8 cellular contexts compared by ENCODE assay signal in the genomic region with DNA sequence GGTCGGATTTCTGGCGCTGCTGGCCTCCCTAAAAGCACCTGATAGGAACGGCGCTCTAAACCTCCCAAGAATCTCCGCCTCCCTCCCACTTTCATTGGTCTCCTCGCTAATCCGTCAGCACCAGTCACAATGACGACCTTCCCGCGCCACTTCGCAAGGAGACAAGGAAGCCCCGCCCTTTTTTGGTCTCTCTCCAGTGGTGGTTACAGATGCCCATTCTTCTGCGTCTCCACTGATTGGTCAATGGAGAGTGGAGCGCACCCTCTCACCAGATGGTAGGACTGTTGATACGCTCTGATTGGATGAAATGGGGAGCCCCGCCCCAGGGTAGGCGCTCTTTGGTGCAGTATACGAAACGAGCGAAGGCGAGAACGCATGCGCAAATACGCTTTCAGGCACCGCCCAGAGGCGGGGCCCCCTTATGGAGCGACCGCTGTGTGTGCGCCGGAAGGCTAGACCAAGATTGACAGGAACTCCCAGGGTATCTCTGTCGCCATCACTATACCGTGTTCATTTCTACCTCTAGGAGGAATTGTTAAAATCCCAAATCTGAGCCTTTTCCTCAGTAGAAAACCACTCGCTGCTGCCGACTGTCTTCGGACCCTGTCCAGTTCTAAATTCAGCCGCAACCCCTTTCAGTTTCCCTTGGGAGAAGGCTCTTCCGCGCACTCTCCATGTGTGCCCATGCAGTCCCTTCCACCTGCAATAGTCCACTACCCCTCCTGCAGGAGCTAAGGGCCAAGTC. TPM values are rescaled to one million over a fixed set of nuclear protein-coding genes. Genes with fewer than 3 reads are reported as not detected.
DNase-seq lines count a peak whose midpoint lies in the region; ATAC-seq, FAIRE-seq and TF ChIP-seq lines count a peak whose summit lies in the region.

No MANE protein-coding gene starts in this region.

- TF ChIP-seq CTCF in keratinocyte (optimal IDR thresholded peaks at IDR 0.05 in 1 of 3, IDR thresholded peaks at IDR 0.05 in 1 of 3, conservative IDR thresholded peaks at IDR 0.05 in 1 of 3; ENCODE audit: extremely low read depth in 1 of 3, insufficient read depth in 2 of 3, low read length in 3 of 3), result peak in 1 of 3 experiments; percentile 27

- DNase-seq in Ammon's horn (ENCODE audit: low spot score), result peak; percentile 100
- peak; percentile 100 for DNase-seq in NCI-H460 (ENCODE audit: extremely low read depth, low read depth)
- DNase-seq in activated CD4-positive, alpha-beta T cell treated with anti-CD3 and anti-CD28 coated beads for 1 hour, result peak; percentile 98
- DNase-seq in cerebellum (ENCODE audit: low spot score), result peak; percentile 98
- DNase-seq in keratinocyte (ENCODE audit: low read depth, low spot score), result peak; percentile 100
- peak; percentile 96 to 99 (median 99) for DNase-seq in stimulated activated CD4-positive, alpha-beta T cell treated with anti-CD3 and anti-CD28 coated beads, Interleukin-12 subunit alpha, Interleukin-12 subunit beta, amount 100 ng/mL, for 48 hours (ENCODE audit: low read depth in 2 of 3, low spot score in 1 of 3)

- H3K9me1 ChIP-seq in keratinocyte (ENCODE audit: control insufficient read depth, extremely low read depth, insufficient read depth, low read length), result peaks cover 2% of the 10 kb centered on the region

- H3K9me3 ChIP-seq in keratinocyte (ENCODE audit: control insufficient read depth, low read depth, low read length), result no peaks in the 10 kb centered on the region

- peaks cover 21 to 26% of the 10 kb centered on the region in 2 experiments for H3K36me3 ChIP-seq in keratinocyte (ENCODE audit: control insufficient read depth in 2 of 2, extremely low read depth in 1 of 2, insufficient read depth in 2 of 2, low read length in 2 of 2)

- FAIRE-seq in keratinocyte (lab: Jason Lieb, UNC), result peak; percentile 97

- peak overlapping the region; percentile 49 to 74 (median 70) for H3K4me3 ChIP-seq in keratinocyte (ENCODE audit: control insufficient read depth in 2 of 3, extremely low read depth in 1 of 3, insufficient read depth in 2 of 3, low read depth in 1 of 3, low read length in 3 of 3)

- H3K27me3 ChIP-seq in keratinocyte (ENCODE audit: control insufficient read depth, extremely low read depth, insufficient read depth, low read length), result no peaks in the 10 kb centered on the region

- H2AFZ ChIP-seq in keratinocyte (ENCODE audit: control insufficient read depth, low read length), result peak overlapping the region; percentile 0

- peaks cover 13% of the 10 kb centered on the region for H4K20me1 ChIP-seq in keratinocyte (ENCODE audit: control insufficient read depth, extremely low read depth, insufficient read depth, low read length)

- peak overlapping the region; percentile 98 for H3K9ac ChIP-seq in keratinocyte (ENCODE audit: control insufficient read depth, extremely low read depth, insufficient read depth, low read length)

- TF ChIP-seq POLR2A in GM19193 (IDR thresholded peaks at IDR 0.05; ENCODE audit: extremely low read depth, insufficient read depth, insufficient read length), result peak; percentile 79

- ATAC-seq in HG03432 (IDR thresholded peaks at IDR 0.05; ENCODE audit: unreplicated experiment), result peak; percentile 66

- H3K27ac ChIP-seq in keratinocyte (ENCODE audit: control insufficient read depth, insufficient read depth, low read length), result peak overlapping the region; percentile 76

- peaks cover 36% of the 10 kb centered on the region for H3K79me2 ChIP-seq in keratinocyte (ENCODE audit: control insufficient read depth, insufficient read depth, low read length)

- H3K4me1 ChIP-seq in keratinocyte (ENCODE audit: control insufficient read depth, extremely low read depth, insufficient read depth, low read length), result peaks cover 36% of the 10 kb centered on the region

- H3K4me2 ChIP-seq in keratinocyte (ENCODE audit: control insufficient read depth, extremely low read depth, insufficient read depth, low read depth, low read length), result peak overlapping the region; percentile 86

- dilution Hi-C loops in keratinocyte (cut with MboI; ENCODE audit: extremely low pct_ligation_motif_present, low sequenced_read_pairs), result no loop called here

RNA-seq across cellular contexts. Expression of gene HNRNPL, which starts 0.6 kb away (rescaled TPM):
- total RNA-seq in NCI-H460 (2014; rRNA removed; shearing (Covaris generic)), result 236 and 238 TPM in 2 replicates
- polyA plus RNA-seq in NCI-H460 (2014; cell fraction: nucleus; rRNA removed), result 249 and 252 TPM in 2 replicates
- total RNA-seq in cerebellum, result 188 TPM
- 144 to 343 TPM (median 308 TPM) in 3 replicates for polyA plus RNA-seq in keratinocyte
- 166 TPM for polyA plus RNA-seq in keratinocyte (2011; ENCODE audit: low read depth)
- polyA plus RNA-seq in keratinocyte (2011; cell fraction: cytosol; rRNA removed), result 208 and 259 TPM in 2 replicates
- 347 and 351 TPM in 2 replicates for polyA plus RNA-seq in keratinocyte (2011; cell fraction: nucleus; rRNA removed)
- polyA plus RNA-seq in keratinocyte (2012; ENCODE audit: low replicate concordance), result 163 and 328 TPM in 2 replicates
- 254 to 505 TPM (median 341 TPM) in 3 replicates for polyA minus RNA-seq in keratinocyte
- polyA minus RNA-seq in keratinocyte (2011; cell fraction: cytosol; rRNA and poly(A)+ RNA removed), result 170 TPM
- 135 and 210 TPM in 2 replicates for polyA minus RNA-seq in keratinocyte (2011; cell fraction: nucleus; rRNA and poly(A)+ RNA removed)

RNA-seq across cellular contexts. Expression of gene ECH1, which starts 18.8 kb away (rescaled TPM):
- total RNA-seq in NCI-H460 (2014; rRNA removed; shearing (Covaris generic)), result 63.2 and 80.0 TPM in 2 replicates
- 30.2 and 34.5 TPM in 2 replicates for polyA plus RNA-seq in NCI-H460 (2014; cell fraction: nucleus; rRNA removed)
- total RNA-seq in cerebellum, result 34.5 TPM
- polyA plus RNA-seq in keratinocyte, result 64.9 to 85.5 TPM (median 72.1 TPM) in 3 replicates
- 32.1 TPM for polyA plus RNA-seq in keratinocyte (2011; ENCODE audit: low read depth)
- 46.8 and 72.4 TPM in 2 replicates for polyA plus RNA-seq in keratinocyte (2011; cell fraction: cytosol; rRNA removed)
- 40.6 and 53.7 TPM in 2 replicates for polyA plus RNA-seq in keratinocyte (2011; cell fraction: nucleus; rRNA removed)
- 87.0 and 145 TPM in 2 replicates for polyA plus RNA-seq in keratinocyte (2012; ENCODE audit: low replicate concordance)
- polyA minus RNA-seq in keratinocyte, result 48.7 to 107 TPM (median 62.3 TPM) in 3 replicates
- polyA minus RNA-seq in keratinocyte (2011; cell fraction: cytosol; rRNA and poly(A)+ RNA removed), result 51.2 TPM
- polyA minus RNA-seq in keratinocyte (2011; cell fraction: nucleus; rRNA and poly(A)+ RNA removed), result 10.2 and 16.0 TPM in 2 replicates

RNA-seq across cellular contexts. Expression of gene RINL, which starts 27.7 kb away (rescaled TPM):
- total RNA-seq in NCI-H460 (2014; rRNA removed; shearing (Covaris generic)), result 4.2 and 4.8 TPM in 2 replicates
- 3.8 and 5.6 TPM in 2 replicates for polyA plus RNA-seq in NCI-H460 (2014; cell fraction: nucleus; rRNA removed)
- total RNA-seq in cerebellum, result 2.7 TPM
- 3.2 to 6.3 TPM (median 4.3 TPM) in 3 replicates for polyA plus RNA-seq in keratinocyte
- 1.1 TPM for polyA plus RNA-seq in keratinocyte (2011; ENCODE audit: low read depth)
- 2.9 and 4.0 TPM in 2 replicates for polyA plus RNA-seq in keratinocyte (2011; cell fraction: cytosol; rRNA removed)
- polyA plus RNA-seq in keratinocyte (2011; cell fraction: nucleus; rRNA removed), result 3.6 and 4.3 TPM in 2 replicates
- polyA plus RNA-seq in keratinocyte (2012; ENCODE audit: low replicate concordance), result 2.2 and 5.0 TPM in 2 replicates
- 2.9 to 9.5 TPM (median 3.2 TPM) in 3 replicates for polyA minus RNA-seq in keratinocyte
- 1.3 TPM for polyA minus RNA-seq in keratinocyte (2011; cell fraction: cytosol; rRNA and poly(A)+ RNA removed)
- polyA minus RNA-seq in keratinocyte (2011; cell fraction: nucleus; rRNA and poly(A)+ RNA removed), result 1.3 and 2.3 TPM in 2 replicates

RNA-seq across cellular contexts. Expression of gene LGALS4, which starts 37.7 kb away (rescaled TPM):
- total RNA-seq in NCI-H460 (2014; rRNA removed; shearing (Covaris generic)), result not detected in 2 replicates
- 0.08 TPM in 1 of 2 replicates, not detected in the other for polyA plus RNA-seq in NCI-H460 (2014; cell fraction: nucleus; rRNA removed)
- total RNA-seq in cerebellum, result 3.2 TPM
- 0.11 to 0.30 TPM (median 0.13 TPM) in 3 replicates for polyA plus RNA-seq in keratinocyte
- 0.86 TPM for polyA plus RNA-seq in keratinocyte (2011; ENCODE audit: low read depth)
- polyA plus RNA-seq in keratinocyte (2011; cell fraction: cytosol; rRNA removed), result 0.13 TPM in 1 of 2 replicates, not detected in the other
- polyA plus RNA-seq in keratinocyte (2011; cell fraction: nucleus; rRNA removed), result 0.71 and 1.1 TPM in 2 replicates
- polyA plus RNA-seq in keratinocyte (2012; ENCODE audit: low replicate concordance), result 1.5 TPM in 1 of 2 replicates, not detected in the other
- polyA minus RNA-seq in keratinocyte, result not detected in 3 replicates
- not detected for polyA minus RNA-seq in keratinocyte (2011; cell fraction: cytosol; rRNA and poly(A)+ RNA removed)
- not detected in 2 replicates for polyA minus RNA-seq in keratinocyte (2011; cell fraction: nucleus; rRNA and poly(A)+ RNA removed)

RNA-seq across cellular contexts. Expression of gene SIRT2, which starts 49.0 kb away (rescaled TPM):
- 23.3 and 33.0 TPM in 2 replicates for total RNA-seq in NCI-H460 (2014; rRNA removed; shearing (Covaris generic))
- 44.9 and 50.0 TPM in 2 replicates for polyA plus RNA-seq in NCI-H460 (2014; cell fraction: nucleus; rRNA removed)
- total RNA-seq in cerebellum, result 56.7 TPM
- 46.6 to 57.4 TPM (median 47.6 TPM) in 3 replicates for polyA plus RNA-seq in keratinocyte
- polyA plus RNA-seq in keratinocyte (2011; ENCODE audit: low read depth), result 16.6 TPM
- polyA plus RNA-seq in keratinocyte (2011; cell fraction: cytosol; rRNA removed), result 38.8 and 56.8 TPM in 2 replicates
- 76.7 and 81.9 TPM in 2 replicates for polyA plus RNA-seq in keratinocyte (2011; cell fraction: nucleus; rRNA removed)
- 36.7 and 46.8 TPM in 2 replicates for polyA plus RNA-seq in keratinocyte (2012; ENCODE audit: low replicate concordance)
- 36.1 to 57.7 TPM (median 40.9 TPM) in 3 replicates for polyA minus RNA-seq in keratinocyte
- polyA minus RNA-seq in keratinocyte (2011; cell fraction: cytosol; rRNA and poly(A)+ RNA removed), result 38.6 TPM
- 12.7 and 19.2 TPM in 2 replicates for polyA minus RNA-seq in keratinocyte (2011; cell fraction: nucleus; rRNA and poly(A)+ RNA removed)

Comparison
In these comparisons a context has a peak if more than half of its experiments do, and no peak if none do; other contexts are left out.
1. Peak in every context shown above with its lines: DNase-seq, ATAC-seq, H3K4me3 ChIP-seq and H3K27ac ChIP-seq.